24 cellular contexts compared by ENCODE assay signal in the genomic region with DNA sequence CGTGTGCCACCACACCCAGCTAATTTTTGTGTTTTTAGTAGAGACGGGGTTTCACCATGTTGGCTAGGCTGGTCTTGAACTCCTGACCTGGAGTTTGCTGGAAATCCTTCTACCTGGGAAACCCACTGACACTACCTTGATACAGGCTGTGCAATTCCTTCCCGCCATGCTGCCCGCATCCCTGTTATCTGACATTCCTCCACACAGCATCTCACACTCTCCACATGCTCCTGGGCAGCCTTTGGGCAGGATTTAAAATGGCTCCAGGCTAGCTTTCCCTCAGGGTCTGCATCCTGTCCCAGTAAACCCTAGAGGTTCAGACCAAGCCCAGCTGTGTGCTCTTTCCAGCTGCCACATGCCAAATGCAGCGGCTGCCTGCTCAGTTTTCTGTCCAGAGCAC.
"Had no signal": no experiment of that assay in that cellular context is flagged by ENCODE, and none has a peak within 500 bp of the region (broad histone marks: within the 10 kb centered on the region; RNA-seq: fewer than 3 reads in every experiment).

No MANE protein-coding gene starts in this region.

- H3K4me1 ChIP-seq: SJSA1 had no signal

- DNase-seq: IMR-90, Kasumi-1, MM.1S, MV-4-11, NCI-H1048, NCI-H1105 treated with DMSO at 0.1 percent for 48 hours, NCI-H1417 treated with DMSO at 0.1 percent for 48 hours, NCI-H1694 treated with DMSO at 0.1 percent for 48 hours, NCI-H1930, NCI-H2081, NCI-H2107, NCI-H2171, NCI-H226, NCI-H446, NCI-H510A, NCI-H524 treated with DMSO at 0.1 percent for 48 hours, NCI-H774, Right ventricle myocardium superior, RPMI8226, SIG-M5 had no signal

- H3K9me3 ChIP-seq: SJSA1 had no signal

- ATAC-seq: HepG2 had no signal

- H3K36me3 ChIP-seq: SJSA1 had no signal

- H3K27ac ChIP-seq: KMS-11, SJSA1, SK-N-MC had no signal

- H3K27me3 ChIP-seq: SJSA1 had no signal

- H3K4me3 ChIP-seq: SJSA1, SK-N-MC had no signal
